Comparison of ENCODE assay signal across 1 cellular context in the genomic region with DNA sequence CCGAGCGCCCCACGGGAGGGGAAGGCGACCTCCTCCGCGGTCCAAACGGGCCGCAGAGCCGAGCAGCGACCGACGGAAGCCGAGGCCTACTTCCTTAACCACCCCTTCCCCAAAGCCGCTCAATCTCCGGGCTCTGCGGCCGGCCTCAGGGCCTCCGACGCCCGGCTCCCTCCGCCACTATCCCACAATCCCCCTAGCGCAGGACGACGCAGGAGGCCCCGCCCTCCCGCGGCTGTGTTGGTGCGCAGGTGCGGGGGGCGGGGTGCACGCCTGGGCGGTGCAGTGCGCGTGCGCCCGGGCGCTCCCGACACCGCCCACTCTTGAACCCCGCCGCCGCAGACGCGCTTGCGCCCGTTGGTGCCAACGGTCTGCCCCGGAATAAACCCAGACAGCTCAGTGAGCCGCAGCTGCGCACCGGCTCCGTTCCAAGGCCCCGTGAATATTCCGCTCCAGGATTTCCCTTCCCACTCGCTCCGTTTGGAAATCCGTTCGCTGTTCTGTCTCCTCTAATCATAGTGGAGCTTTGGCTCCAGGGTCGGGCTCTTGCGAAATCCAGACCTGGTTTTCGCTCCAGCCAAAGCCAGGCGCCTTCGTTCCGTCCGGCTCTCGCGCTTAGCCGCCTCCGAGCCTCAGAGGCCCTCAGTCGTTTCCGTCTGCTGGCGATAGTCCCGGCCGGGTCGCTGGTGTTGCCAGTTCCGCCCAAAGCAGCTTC.
TF ChIP-seq lines count a peak whose summit lies in the region.

A gene with protein sequence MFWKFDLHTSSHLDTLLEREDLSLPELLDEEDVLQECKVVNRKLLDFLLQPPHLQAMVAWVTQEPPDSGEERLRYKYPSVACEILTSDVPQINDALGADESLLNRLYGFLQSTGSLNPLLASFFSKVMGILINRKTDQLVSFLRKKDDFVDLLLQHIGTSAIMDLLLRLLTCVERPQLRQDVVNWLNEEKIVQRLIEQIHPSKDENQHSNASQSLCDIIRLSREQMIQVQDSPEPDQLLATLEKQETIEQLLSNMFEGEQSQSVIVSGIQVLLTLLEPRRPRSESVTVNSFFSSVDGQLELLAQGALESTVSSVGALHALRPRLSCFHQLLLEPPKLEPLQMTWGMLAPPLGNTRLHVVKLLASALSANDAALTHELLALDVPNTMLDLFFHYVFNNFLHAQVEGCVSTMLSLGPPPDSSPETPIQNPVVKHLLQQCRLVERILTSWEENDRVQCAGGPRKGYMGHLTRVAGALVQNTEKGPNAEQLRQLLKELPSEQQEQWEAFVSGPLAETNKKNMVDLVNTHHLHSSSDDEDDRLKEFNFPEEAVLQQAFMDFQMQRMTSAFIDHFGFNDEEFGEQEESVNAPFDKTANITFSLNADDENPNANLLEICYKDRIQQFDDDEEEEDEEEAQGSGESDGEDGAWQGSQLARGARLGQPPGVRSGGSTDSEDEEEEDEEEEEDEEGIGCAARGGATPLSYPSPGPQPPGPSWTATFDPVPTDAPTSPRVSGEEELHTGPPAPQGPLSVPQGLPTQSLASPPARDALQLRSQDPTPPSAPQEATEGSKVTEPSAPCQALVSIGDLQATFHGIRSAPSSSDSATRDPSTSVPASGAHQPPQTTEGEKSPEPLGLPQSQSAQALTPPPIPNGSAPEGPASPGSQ (minus strand): TSS at position 190 of the 712 bp plus-strand sequence. CDS start 11,914 bp downstream, outside the sequence.

TF ChIP-seq in SK-N-SH, 30 proteins besides CTCF, POLR2A, EP300 and RAD21 (continued from another document):
- TF ChIP-seq, protein P1, sequence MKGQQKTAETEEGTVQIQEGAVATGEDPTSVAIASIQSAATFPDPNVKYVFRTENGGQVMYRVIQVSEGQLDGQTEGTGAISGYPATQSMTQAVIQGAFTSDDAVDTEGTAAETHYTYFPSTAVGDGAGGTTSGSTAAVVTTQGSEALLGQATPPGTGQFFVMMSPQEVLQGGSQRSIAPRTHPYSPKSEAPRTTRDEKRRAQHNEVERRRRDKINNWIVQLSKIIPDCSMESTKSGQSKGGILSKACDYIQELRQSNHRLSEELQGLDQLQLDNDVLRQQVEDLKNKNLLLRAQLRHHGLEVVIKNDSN (IDR thresholded peaks at IDR 0.05; ENCODE audit: borderline replicate concordance, low read depth): no peak
- TF ChIP-seq, protein P2, sequence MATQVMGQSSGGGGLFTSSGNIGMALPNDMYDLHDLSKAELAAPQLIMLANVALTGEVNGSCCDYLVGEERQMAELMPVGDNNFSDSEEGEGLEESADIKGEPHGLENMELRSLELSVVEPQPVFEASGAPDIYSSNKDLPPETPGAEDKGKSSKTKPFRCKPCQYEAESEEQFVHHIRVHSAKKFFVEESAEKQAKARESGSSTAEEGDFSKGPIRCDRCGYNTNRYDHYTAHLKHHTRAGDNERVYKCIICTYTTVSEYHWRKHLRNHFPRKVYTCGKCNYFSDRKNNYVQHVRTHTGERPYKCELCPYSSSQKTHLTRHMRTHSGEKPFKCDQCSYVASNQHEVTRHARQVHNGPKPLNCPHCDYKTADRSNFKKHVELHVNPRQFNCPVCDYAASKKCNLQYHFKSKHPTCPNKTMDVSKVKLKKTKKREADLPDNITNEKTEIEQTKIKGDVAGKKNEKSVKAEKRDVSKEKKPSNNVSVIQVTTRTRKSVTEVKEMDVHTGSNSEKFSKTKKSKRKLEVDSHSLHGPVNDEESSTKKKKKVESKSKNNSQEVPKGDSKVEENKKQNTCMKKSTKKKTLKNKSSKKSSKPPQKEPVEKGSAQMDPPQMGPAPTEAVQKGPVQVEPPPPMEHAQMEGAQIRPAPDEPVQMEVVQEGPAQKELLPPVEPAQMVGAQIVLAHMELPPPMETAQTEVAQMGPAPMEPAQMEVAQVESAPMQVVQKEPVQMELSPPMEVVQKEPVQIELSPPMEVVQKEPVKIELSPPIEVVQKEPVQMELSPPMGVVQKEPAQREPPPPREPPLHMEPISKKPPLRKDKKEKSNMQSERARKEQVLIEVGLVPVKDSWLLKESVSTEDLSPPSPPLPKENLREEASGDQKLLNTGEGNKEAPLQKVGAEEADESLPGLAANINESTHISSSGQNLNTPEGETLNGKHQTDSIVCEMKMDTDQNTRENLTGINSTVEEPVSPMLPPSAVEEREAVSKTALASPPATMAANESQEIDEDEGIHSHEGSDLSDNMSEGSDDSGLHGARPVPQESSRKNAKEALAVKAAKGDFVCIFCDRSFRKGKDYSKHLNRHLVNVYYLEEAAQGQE (IDR thresholded peaks at IDR 0.05; ENCODE audit: low read depth, low read length): peak; percentile 64; the same call in 1 of the 2 replicates
- peak; percentile 44; the same call in 1 of the 2 replicates for TF ChIP-seq TEAD4 (IDR thresholded peaks at IDR 0.05; ENCODE audit: borderline replicate concordance, insufficient read depth)
- peak; percentile 79; the same call in 1 of the 2 replicates for TF ChIP-seq ELF1 (IDR thresholded peaks at IDR 0.05)
- peak; percentile 70 for TF ChIP-seq MXI1 (IDR thresholded peaks at IDR 0.05; ENCODE audit: low read depth, low read length)
- TF ChIP-seq, protein P3, sequence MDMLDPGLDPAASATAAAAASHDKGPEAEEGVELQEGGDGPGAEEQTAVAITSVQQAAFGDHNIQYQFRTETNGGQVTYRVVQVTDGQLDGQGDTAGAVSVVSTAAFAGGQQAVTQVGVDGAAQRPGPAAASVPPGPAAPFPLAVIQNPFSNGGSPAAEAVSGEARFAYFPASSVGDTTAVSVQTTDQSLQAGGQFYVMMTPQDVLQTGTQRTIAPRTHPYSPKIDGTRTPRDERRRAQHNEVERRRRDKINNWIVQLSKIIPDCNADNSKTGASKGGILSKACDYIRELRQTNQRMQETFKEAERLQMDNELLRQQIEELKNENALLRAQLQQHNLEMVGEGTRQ (IDR thresholded peaks at IDR 0.05; ENCODE audit: borderline replicate concordance, low read depth, low read length): no peak
- TF ChIP-seq GATA2 (CRISPR knock-in tag; IDR thresholded peaks at IDR 0.05): no peak
- peak; percentile 95 for TF ChIP-seq SIN3A (IDR thresholded peaks at IDR 0.05; ENCODE audit: borderline replicate concordance, low read depth, low read length)
- TF ChIP-seq FOSL2 (IDR thresholded peaks at IDR 0.05; ENCODE audit: borderline replicate concordance, low read depth): no peak; the same call in 1 of the 2 replicates
- peak; percentile 54; the same call in 1 of the 2 replicates for TF ChIP-seq MEF2A (IDR thresholded peaks at IDR 0.05; ENCODE audit: borderline replicate concordance, low read depth)
- TF ChIP-seq FOXJ3 (CRISPR knock-in tag; IDR thresholded peaks at IDR 0.05): no peak
- TF ChIP-seq EZH2phosphoT487 (IDR thresholded peaks at IDR 0.05; ENCODE audit: borderline replicate concordance, low read depth): no peak
- peak; percentile 37 for TF ChIP-seq SMC3 (IDR thresholded peaks at IDR 0.05; ENCODE audit: low read depth, low read length)
- peak; percentile 96 for TF ChIP-seq JUND (IDR thresholded peaks at IDR 0.05)
